In genomic region chr1:213275293-213275692, GRCh38 we compare ENCODE assay signal across 35 cellular contexts.
"Had no signal": no experiment of that assay in that cellular context is flagged by ENCODE, and none has a peak within 500 bp of the region (broad histone marks: within the 10 kb centered on the region; RNA-seq: fewer than 3 reads in every experiment).

No MANE protein-coding gene starts in this region.

- H3K36me3 ChIP-seq: MG63 had no signal

- H3K9ac ChIP-seq: KMS-11 had no signal

- H3K9me3 ChIP-seq: MG63 had no signal

- H3K27me3 ChIP-seq: MG63 had no signal

- H3K4me3 ChIP-seq: MG63 had no signal

- H3K27ac ChIP-seq: KMS-11 had no signal

- H3K4me2 ChIP-seq: KMS-11 had no signal

- DNase-seq: Karpas-422, Kasumi-1, KG1, MG63, MM.1S, MV-4-11, NCI-H1048, NCI-H1092, NCI-H1092 treated with DMSO at 0.1 percent for 48 hours, NCI-H1105, NCI-H1105 treated with DMSO at 0.1 percent for 48 hours, NCI-H1417, NCI-H1417 treated with DMSO at 0.1 percent for 48 hours, NCI-H1436, NCI-H1436 treated with DMSO at 0.1 percent for 48 hours, NCI-H146, NCI-H1694, NCI-H1694 treated with DMSO at 0.1 percent for 48 hours, NCI-H187, NCI-H187 treated with DMSO at 0.1 percent for 48 hours, NCI-H2029, NCI-H2029 treated with DMSO at 0.1 percent for 48 hours, NCI-H2081, NCI-H2081 treated with DMSO at 0.1 percent for 48 hours, NCI-H2107, NCI-H2171, NCI-H2171 treated with DMSO at 0.1 percent for 48 hours, NCI-H2227 treated with DMSO at 0.1 percent for 48 hours, NCI-H226, NCI-H345, NCI-H446, NCI-H446 treated with DMSO at 0.1 percent for 48 hours, NCI-H510A, NCI-H510A treated with DMSO at 0.1 percent for 48 hours had no signal
